ENCODE assay signal across 29 cellular contexts in the genomic region with DNA sequence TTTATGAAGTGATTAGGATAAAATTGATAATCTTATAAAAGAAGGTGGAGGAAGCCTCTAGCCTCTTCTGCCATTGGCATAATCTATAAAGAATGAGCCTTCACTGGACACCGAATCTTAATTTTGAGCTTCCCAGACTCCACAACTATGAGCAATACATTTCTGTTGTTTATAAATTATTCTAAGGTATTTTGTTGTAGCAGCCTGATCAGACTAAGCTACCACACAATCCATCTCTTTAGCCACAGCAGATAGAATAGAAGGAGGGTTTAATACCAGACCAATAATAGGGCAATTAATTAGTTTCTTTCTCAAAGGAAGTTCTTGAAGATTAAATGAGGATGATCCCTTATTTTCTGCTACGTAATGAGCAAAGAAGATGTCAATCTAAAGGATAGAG.
"Had no signal": no experiment of that assay in that cellular context is flagged by ENCODE, and none has a peak within 500 bp of the region (broad histone marks: within the 10 kb centered on the region; RNA-seq: fewer than 3 reads in every experiment).

No MANE protein-coding gene starts in this region.

- FAIRE-seq: urothelium cell line had no signal

- H3K9me3 ChIP-seq: stomach, suprapubic skin, testis, thoracic aorta, thyroid gland, tibial artery, tibial nerve, transverse colon, upper lobe of left lung, upper lobe of right lung, uterus, vagina had no signal

- H3K27me3 Mint-ChIP-seq: type B pancreatic cell had no signal

- H3K27ac ChIP-seq: stomach, suprapubic skin, testis, thoracic aorta, thyroid gland, tibial artery, tibial nerve, transverse colon, upper lobe of left lung, upper lobe of right lung, uterus, vagina had no signal

- H3K27ac Mint-ChIP-seq: stimulated activated effector memory CD8-positive, alpha-beta T cell treated with anti-CD3 and anti-CD28 coated beads, Interleukin-12 subunit alpha, Interleukin-12 subunit beta, amount 100 ng/mL, for 72 hours; stimulated activated memory B cell treated with anti-CD40 and anti-IgM and Interleukin-4, amounts not matched to agents 10 μg/mL and 1 μg/mL and 100 μg/mL, for 72 hours; stimulated activated naive B cell treated with anti-CD40 and anti-IgM and Interleukin-4, amounts not matched to agents 10 μg/mL and 1 μg/mL and 100 μg/mL, for 72 hours; stimulated activated naive CD8-positive, alpha-beta T cell treated with anti-CD3 and anti-CD28 coated beads, Interleukin-15, amount 100 ng/mL, for 72 hours; stimulated activated naive CD8-positive, alpha-beta T cell treated with anti-CD3 and anti-CD28 coated beads, Interleukin-15, Interleukin-2, amounts not matched to agents 100 ng/mL and 50 ng/mL, for 24 hours; type B pancreatic cell had no signal

- H3K27me3 ChIP-seq: stomach, suprapubic skin, testis, thyroid gland, tibial artery, tibial nerve, transverse colon, upper lobe of left lung, upper lobe of right lung, uterus, vagina had no signal

- H3K4me3 ChIP-seq: stomach, suprapubic skin, testis, thoracic aorta, thyroid gland, tibial artery, tibial nerve, transverse colon, upper lobe of left lung, upper lobe of right lung, uterus, vagina had no signal

- H3K4me1 Mint-ChIP-seq: stimulated activated memory B cell treated with anti-CD40 and anti-IgM and Interleukin-4, amounts not matched to agents 10 μg/mL and 1 μg/mL and 100 μg/mL, for 72 hours; stimulated activated naive CD8-positive, alpha-beta T cell treated with anti-CD3 and anti-CD28 coated beads, Interleukin-15, amount 100 ng/mL, for 72 hours had no signal

- H3K9me3 Mint-ChIP-seq: stimulated activated effector memory CD8-positive, alpha-beta T cell treated with anti-CD3 and anti-CD28 coated beads, Interleukin-12 subunit alpha, Interleukin-12 subunit beta, amount 100 ng/mL, for 72 hours; stimulated activated naive CD8-positive, alpha-beta T cell treated with anti-CD3 and anti-CD28 coated beads, Interleukin-15, Interleukin-2, amounts not matched to agents 100 ng/mL and 50 ng/mL, for 24 hours; type B pancreatic cell had no signal

- H3K4me3 Mint-ChIP-seq: stimulated activated effector memory CD8-positive, alpha-beta T cell treated with anti-CD3 and anti-CD28 coated beads, Interleukin-12 subunit alpha, Interleukin-12 subunit beta, amount 100 ng/mL, for 72 hours; stimulated activated memory B cell treated with anti-CD40 and anti-IgM and Interleukin-4, amounts not matched to agents 10 μg/mL and 1 μg/mL and 100 μg/mL, for 72 hours; stimulated activated naive B cell treated with anti-CD40 and anti-IgM and Interleukin-4, amounts not matched to agents 10 μg/mL and 1 μg/mL and 100 μg/mL, for 72 hours; stimulated activated naive CD8-positive, alpha-beta T cell treated with anti-CD3 and anti-CD28 coated beads, Interleukin-15, amount 100 ng/mL, for 72 hours; stimulated activated naive CD8-positive, alpha-beta T cell treated with anti-CD3 and anti-CD28 coated beads, Interleukin-15, Interleukin-2, amounts not matched to agents 100 ng/mL and 50 ng/mL, for 24 hours; type B pancreatic cell had no signal

- H3K36me3 ChIP-seq: stomach, suprapubic skin, thoracic aorta, thyroid gland, tibial artery, tibial nerve, transverse colon, upper lobe of left lung, upper lobe of right lung, uterus, vagina had no signal

- DNase-seq: stimulated activated CD4-positive, alpha-beta T cell treated with anti-CD3 and anti-CD28 coated beads, Interleukin-2, amount 100 ng/mL, for 48 hours; stimulated activated CD4-positive, alpha-beta T cell treated with anti-CD3 and anti-CD28 coated beads, Interleukin-4, amount 100 ng/mL, for 1 hour; stimulated activated CD4-positive, alpha-beta T cell treated with anti-CD3 and anti-CD28 coated beads, Interleukin-4, amount 100 ng/mL, for 24 hours; stimulated activated CD4-positive, alpha-beta T cell treated with anti-CD3 and anti-CD28 coated beads, Interleukin-4, amount 100 ng/mL, for 4 hours; stimulated activated CD8-positive, alpha-beta memory T cell treated with anti-CD3 and anti-CD28 coated beads, Interleukin-4, amount 100 ng/mL, for 48 hours; stimulated activated naive B cell treated with anti-CD40 and anti-IgM and Interleukin-4, amounts not matched to agents 10 μg/mL and 1 μg/mL and 100 μg/mL, for 72 hours; stimulated activated naive CD4-positive, alpha-beta T cell; stimulated activated naive CD4-positive, alpha-beta T cell treated with Interleukin-2 at 50 U/mL for 16 hours; stimulated activated naive CD8-positive, alpha-beta T cell treated with anti-CD3 and anti-CD28 coated beads, Interleukin-15, amount 100 ng/mL, for 72 hours; stimulated activated naive CD8-positive, alpha-beta T cell treated with anti-CD3 and anti-CD28 coated beads, Interleukin-15, Interleukin-2, amounts not matched to agents 100 U/mL and 50 U/mL, for 24 hours; stomach; substantia nigra; testis; thyroid gland; tibial artery; transverse colon; trophoblast cell; upper lobe of left lung; upper lobe of right lung; uterus had no signal

- H3K36me3 Mint-ChIP-seq: stimulated activated effector memory CD8-positive, alpha-beta T cell treated with anti-CD3 and anti-CD28 coated beads, Interleukin-12 subunit alpha, Interleukin-12 subunit beta, amount 100 ng/mL, for 72 hours; stimulated activated memory B cell treated with anti-CD40 and anti-IgM and Interleukin-4, amounts not matched to agents 10 μg/mL and 1 μg/mL and 100 μg/mL, for 72 hours; type B pancreatic cell had no signal

- ATAC-seq: stimulated activated effector memory CD8-positive, alpha-beta T cell treated with anti-CD3 and anti-CD28 coated beads, Interleukin-12 subunit alpha, Interleukin-12 subunit beta, amount 100 ng/mL, for 72 hours; stimulated activated memory B cell treated with anti-CD40 and anti-IgM and Interleukin-4, amounts not matched to agents 10 μg/mL and 1 μg/mL and 100 μg/mL, for 72 hours; stimulated activated naive B cell treated with anti-CD40 and anti-IgM and Interleukin-4, amounts not matched to agents 10 μg/mL and 1 μg/mL and 100 μg/mL, for 72 hours; stimulated activated naive CD8-positive, alpha-beta T cell treated with anti-CD3 and anti-CD28 coated beads, Interleukin-15, amount 100 ng/mL, for 72 hours; stimulated activated naive CD8-positive, alpha-beta T cell treated with anti-CD3 and anti-CD28 coated beads, Interleukin-15, Interleukin-2, amounts not matched to agents 100 U/mL and 50 U/mL, for 24 hours; upper lobe of right lung had no signal

- H3K4me1 ChIP-seq: upper lobe of right lung, uterus had no signal
